8 cellular contexts compared by ENCODE assay signal in the genomic region with DNA sequence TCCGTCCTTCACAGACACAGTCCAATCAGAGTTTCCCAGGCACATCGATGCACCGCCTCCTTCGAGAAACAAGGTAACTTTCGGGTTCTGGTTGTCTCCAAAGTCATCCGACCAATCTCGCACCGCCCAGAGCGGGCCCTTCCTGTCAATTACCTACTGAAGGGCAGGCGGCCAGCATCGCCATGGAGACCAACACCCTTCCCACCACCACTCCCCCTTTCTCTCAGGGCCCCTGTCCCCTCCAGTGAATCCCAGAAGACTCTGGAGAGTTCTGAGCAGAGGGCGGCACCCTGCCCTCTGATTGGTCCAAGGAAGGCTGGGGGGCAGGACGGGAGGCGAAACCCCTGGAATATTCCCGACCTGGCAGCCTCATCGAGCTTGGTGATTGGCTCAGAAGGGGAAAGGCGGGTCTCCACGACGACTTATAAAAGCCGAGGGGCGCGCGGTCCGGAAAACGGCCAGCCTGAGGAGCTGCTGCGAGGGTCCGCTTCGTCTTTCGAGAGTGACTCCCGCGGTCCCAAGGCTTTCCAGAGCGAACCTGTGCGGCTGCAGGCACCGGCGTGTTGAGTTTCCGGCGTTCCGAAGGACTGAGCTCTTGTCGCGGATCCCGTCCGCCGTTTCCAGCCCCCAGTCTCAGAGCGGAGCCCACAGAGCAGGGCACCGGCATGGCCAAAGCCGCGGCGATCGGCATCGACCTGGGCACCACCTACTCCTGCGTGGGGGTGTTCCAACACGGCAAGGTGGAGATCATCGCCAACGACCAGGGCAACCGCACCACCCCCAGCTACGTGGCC. TPM values are rescaled to one million over a fixed set of nuclear protein-coding genes. Genes with fewer than 3 reads are reported as not detected.
DNase-seq lines count a peak whose midpoint lies in the region; ATAC-seq and TF ChIP-seq lines count a peak whose summit lies in the region.

Gene HSPA1B (plus strand): TSS at position 453 of the 794 bp plus-strand sequence. CDS start 213 bp downstream, at position 666.

- TF ChIP-seq CTCF in GM06990 (IDR thresholded peaks at IDR 0.05; ENCODE audit: insufficient read depth, low read length, poor library complexity, severe bottlenecking) (no peak), omental fat pad (IDR thresholded peaks at IDR 0.05) (no peak), testis (IDR thresholded peaks at IDR 0.05) (peak in 1 of 3 experiments; percentile 20)

- H3K27ac ChIP-seq in testis = peak within 1 kb of the TSS; percentile 96 to 99

- peak within 1 kb of the TSS; percentile 98 for H3K27ac Mint-ChIP-seq in activated naive CD8-positive, alpha-beta T cell

- no peaks in the 10 kb centered on the region for H3K9me3 Mint-ChIP-seq in activated naive CD8-positive, alpha-beta T cell (ENCODE audit: low read depth)

- H3K4me3 Mint-ChIP-seq in activated naive CD8-positive, alpha-beta T cell = peak within 1 kb of the TSS; percentile 94

- TF ChIP-seq POLR2A in testis (IDR thresholded peaks at IDR 0.05) = peak; percentile 100

- H3K4me1 Mint-ChIP-seq in activated naive CD8-positive, alpha-beta T cell (ENCODE audit: low read depth) = peaks cover 34% of the 10 kb centered on the region

- H3K4me1 ChIP-seq in testis = peaks cover 24% of the 10 kb centered on the region

- DNase-seq in GM06990 (ENCODE audit: extremely low read depth, insufficient read length) (peak; percentile 93), NCI-H1048 (lab: John Stamatoyannopoulos, UW) (peak; percentile 100), SKM-1 (lab: John Stamatoyannopoulos, UW; ENCODE audit: unreplicated experiment) (peak; percentile 99), glomerular visceral epithelial cell (ENCODE audit: extremely low spot score) (peak; percentile 100), omental fat pad (ENCODE audit: low spot score) (peak; percentile 95), testis (peak; percentile 100)

- peak within 1 kb of the TSS; percentile 80 for H3K4me3 ChIP-seq in GM06990 (replicated peaks; ENCODE audit: low read depth, low read length)
- peak within 1 kb of the TSS; percentile 55 to 69 for H3K4me3 ChIP-seq in testis

- no peaks in the 10 kb centered on the region for H3K27me3 Mint-ChIP-seq in activated naive CD8-positive, alpha-beta T cell

- H3K36me3 Mint-ChIP-seq in activated naive CD8-positive, alpha-beta T cell = no peaks in the 10 kb centered on the region

- ATAC-seq in HG02571 (IDR thresholded peaks at IDR 0.05; ENCODE audit: unreplicated experiment) = peak; percentile 69
- peak; percentile 80 for ATAC-seq in omental fat pad (ENCODE audit: low FRiP score)

- H3K36me3 ChIP-seq in GM06990 (ENCODE audit: control insufficient read depth, insufficient read depth, low read length) (no peaks in the 10 kb centered on the region), testis (ENCODE audit: low read depth, missing control alignments) (no peaks in the 10 kb centered on the region)

- WGBS in testis, 2 donors = 0 to 1% methylated on average over 28 to 50 of the region's 56 CpGs

- intact Hi-C loops in testis (cut with DNase I; ENCODE audit: low total_unique reads) = no loop called here

- H3K27me3 ChIP-seq in GM06990 (replicated peaks; ENCODE audit: control insufficient read depth, insufficient read depth, low read length) (no peaks in the 10 kb centered on the region), testis (no peaks in the 10 kb centered on the region)

- H3K9me3 ChIP-seq in testis = no peaks in the 10 kb centered on the region

RNA-seq across cellular contexts. Expression of gene HSPA1B, which starts in this region (rescaled TPM):
- total RNA-seq in omental fat pad (1,000 to 10,000 TPM in 1 of 4 donors, 100 to 1,000 TPM in 3; 174 to 1,642 (median 258) TPM), testis (100 to 1,000 TPM; 167 to 204 TPM)
- polyA plus RNA-seq in testis (ENCODE audit: insufficient read depth, low read depth, low replicate concordance) = 127 TPM

Comparison
In these comparisons a context has a peak if more than half of its experiments do, and no peak if none do; other contexts are left out.
1. Peak in every context shown above with its lines: DNase-seq, ATAC-seq, H3K4me3 ChIP-seq and H3K27ac ChIP-seq.